18 cellular contexts compared by ENCODE assay signal in the genomic region with DNA sequence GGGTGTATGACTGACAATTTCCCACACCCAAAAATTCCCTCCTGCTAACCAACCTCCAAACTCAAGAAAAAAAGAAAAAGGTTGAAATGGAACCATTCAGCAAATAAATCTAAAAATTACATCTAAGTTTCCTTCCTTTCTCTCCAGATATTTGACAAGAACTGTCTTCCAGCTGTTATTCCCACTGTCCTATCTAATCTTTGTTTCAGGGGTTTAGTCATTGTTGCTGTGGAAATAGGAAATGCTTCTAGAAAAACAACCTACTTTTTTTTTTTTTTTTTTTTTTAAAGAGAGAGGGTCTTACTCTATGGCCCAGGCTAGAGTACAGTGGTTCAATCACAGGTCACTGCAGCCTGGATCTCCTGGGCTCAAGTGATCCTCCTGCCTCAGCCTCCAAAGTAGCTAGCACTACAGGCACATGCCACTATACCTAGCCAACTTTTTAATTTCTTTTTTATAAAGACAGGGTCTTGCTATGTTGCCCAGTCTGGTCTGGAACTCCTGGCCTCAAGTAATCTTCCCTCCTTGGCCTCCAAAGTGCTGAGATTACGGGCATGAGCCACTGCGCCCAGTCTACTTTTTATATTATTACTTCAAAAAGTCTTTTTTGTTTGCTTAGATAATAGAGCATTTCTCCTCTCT.
"Had no signal": no experiment of that assay in that cellular context is flagged by ENCODE, and none has a peak within 500 bp of the region (broad histone marks: within the 10 kb centered on the region; RNA-seq: fewer than 3 reads in every experiment).

No MANE protein-coding gene starts in this region.

- ATAC-seq: esophagus mucosa, pancreas had no signal

- H3K4me1 Mint-ChIP-seq: activated naive CD8-positive, alpha-beta T cell treated with anti-CD3 and anti-CD28 coated beads for 36 hours; neural progenitor cell had no signal

- H3K27ac ChIP-seq: coronary artery, neural progenitor cell, pancreas, skin epidermis, transverse colon had no signal

- H3K4me3 Mint-ChIP-seq: activated B cell treated with CpG ODN at 0.5 μM for 24 hours; activated naive CD8-positive, alpha-beta T cell treated with anti-CD3 and anti-CD28 coated beads for 36 hours; endodermal cell; neural progenitor cell; T-helper 1 cell treated with Interleukin-12 subunit alpha and Interleukin-12 subunit beta and Interleukin-4 antibody, amounts not matched to agents 30 μg/mL and 1 μg/mL, for 36 hours had no signal

- H3K27me3 Mint-ChIP-seq: activated B cell treated with CpG ODN at 0.5 μM for 24 hours; activated naive CD8-positive, alpha-beta T cell treated with anti-CD3 and anti-CD28 coated beads for 36 hours had no signal

- H3K36me3 ChIP-seq: neural progenitor cell had no signal

- DNase-seq: activated B cell treated with CpG ODN at 0.5 μM for 24 hours; activated CD4-positive, alpha-beta T cell treated with anti-CD3 and anti-CD28 coated beads, Interleukin-2, amount 50 U/mL, for 1 hour; activated effector memory CD4-positive, alpha-beta T cell treated with anti-CD3 and anti-CD28 coated beads, Interleukin-2, amount 50 U/mL, for 16 hours; activated naive CD8-positive, alpha-beta T cell treated with anti-CD3 and anti-CD28 coated beads for 36 hours; anterior cingulate cortex; endodermal cell; foreskin fibroblast; glutamatergic neuron; left cardiac atrium; pancreas; retina; SK-N-SH; transverse colon had no signal

- H3K4me2 ChIP-seq: neural progenitor cell, SK-N-SH had no signal

- H3K9ac ChIP-seq: neural progenitor cell, SK-N-SH had no signal

- H3K4me3 ChIP-seq: coronary artery, neural progenitor cell, pancreas, skin epidermis, transverse colon had no signal

- H3K27ac Mint-ChIP-seq: activated B cell treated with CpG ODN at 0.5 μM for 24 hours; activated naive CD8-positive, alpha-beta T cell treated with anti-CD3 and anti-CD28 coated beads for 36 hours; endodermal cell; neural progenitor cell; T-helper 1 cell treated with Interleukin-12 subunit alpha and Interleukin-12 subunit beta and Interleukin-4 antibody, amounts not matched to agents 30 μg/mL and 1 μg/mL, for 36 hours had no signal

- H3K9me3 Mint-ChIP-seq: activated B cell treated with CpG ODN at 0.5 μM for 24 hours; activated naive CD8-positive, alpha-beta T cell treated with anti-CD3 and anti-CD28 coated beads for 36 hours; endodermal cell; neural progenitor cell; T-helper 1 cell treated with Interleukin-12 subunit alpha and Interleukin-12 subunit beta and Interleukin-4 antibody, amounts not matched to agents 30 μg/mL and 1 μg/mL, for 36 hours had no signal

- H3K27me3 ChIP-seq: neural progenitor cell, pancreas, transverse colon had no signal

- H3K9me3 ChIP-seq: pancreas, SK-N-SH, transverse colon had no signal

- H2AFZ ChIP-seq: neural progenitor cell had no signal
